8 cellular contexts compared by ENCODE assay signal in the genomic region with DNA sequence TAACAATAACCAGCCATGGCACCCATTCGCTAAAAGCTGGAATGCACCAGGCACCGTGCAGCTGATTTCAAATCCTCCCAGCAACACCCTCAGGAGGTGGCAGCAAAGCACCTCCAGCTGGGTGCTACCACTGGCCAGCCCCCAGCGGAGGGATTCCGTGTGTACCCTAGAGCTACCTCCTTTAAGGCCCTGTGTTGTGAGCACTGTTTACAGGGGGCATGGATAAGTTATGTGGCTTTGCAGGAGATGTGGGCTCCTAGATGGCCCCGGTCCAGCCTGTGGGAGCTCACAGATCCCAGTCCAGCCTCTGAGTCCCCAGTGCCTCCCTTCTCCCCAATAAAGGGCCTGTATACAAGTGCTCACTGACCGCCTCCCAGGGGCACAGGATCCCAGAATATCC. TPM values are rescaled to one million over a fixed set of nuclear protein-coding genes. Genes with fewer than 3 reads are reported as not detected.
DNase-seq lines count a peak whose midpoint lies in the region; ATAC-seq and TF ChIP-seq lines count a peak whose summit lies in the region.

No MANE protein-coding gene starts in this region.

- H3K4me3 ChIP-seq in fibroblast of villous mesenchyme (ENCODE audit: low read depth, low read length) = peak overlapping the region; percentile 67

- ATAC-seq in HG02588 (IDR thresholded peaks at IDR 0.05; ENCODE audit: unreplicated experiment) = peak; percentile 45

- TF ChIP-seq CTCF in GM12874 (IDR thresholded peaks at IDR 0.05; ENCODE audit: insufficient read depth, low read depth, low read length) = peak; percentile 40; the same call in 1 of the 2 replicates
- TF ChIP-seq CTCF in fibroblast of villous mesenchyme (IDR thresholded peaks at IDR 0.05; ENCODE audit: insufficient read depth, low read depth, low read length) = peak; percentile 42

- peak; percentile 60 to 62 for DNase-seq in NOMO-1 (lab: John Stamatoyannopoulos, UW; ENCODE audit: unreplicated experiment in 2 of 2)
- DNase-seq in activated T-cell treated with anti-CD3 and anti-CD28 coated beads for 48 hours (ENCODE audit: low read depth) = peak; percentile 43
- peak; percentile 64 for DNase-seq in fibroblast of villous mesenchyme (ENCODE audit: low read depth)
- peak; percentile 42 for DNase-seq in stimulated activated CD4-positive, alpha-beta T cell treated with anti-CD3 and anti-CD28 coated beads, Interleukin-12 subunit alpha, Interleukin-12 subunit beta, amount 100 ng/mL, for 4 hours
- no peak for DNase-seq in SK-N-DZ (ENCODE audit: low spot score)
- DNase-seq in midbrain (lab: John Stamatoyannopoulos, UW) = no peak

RNA-seq across cellular contexts. Expression of a gene that starts 27.1 kb away (rescaled TPM):
- 54.4 and 78.0 TPM in 2 replicates for total RNA-seq in fibroblast of villous mesenchyme
- 9.9 and 18.7 TPM in 2 replicates for polyA plus RNA-seq in SK-N-DZ (2014; cell fraction: cytosol; rRNA removed)
- 14.0 and 23.4 TPM in 2 replicates for polyA plus RNA-seq in SK-N-DZ (2014; cell fraction: nucleus; rRNA removed)

Comparison
In these comparisons a context has a peak if more than half of its experiments do, and no peak if none do; other contexts are left out.
1. DNase-seq: peak in NOMO-1 (2 of 2), activated T-cell treated with anti-CD3 and anti-CD28 coated beads for 48 hours (single experiment), fibroblast of villous mesenchyme (single experiment) and stimulated activated CD4-positive, alpha-beta T cell treated with anti-CD3 and anti-CD28 coated beads, Interleukin-12 subunit alpha, Interleukin-12 subunit beta, amount 100 ng/mL, for 4 hours (single experiment); none in SK-N-DZ (single experiment) and midbrain (single experiment).